8 cellular contexts compared by ENCODE assay signal in genomic region chr4:70704333-70705145, GRCh38. TPM values are rescaled to one million over a fixed set of nuclear protein-coding genes. Genes with fewer than 3 reads are reported as not detected.
DNase-seq lines count a peak whose midpoint lies in the region; ATAC-seq and TF ChIP-seq lines count a peak whose summit lies in the region.

No MANE protein-coding gene starts in this region.

- H3K4me3 ChIP-seq in ascending aorta = peak overlapping the region; percentile 89 to 98
- peak overlapping the region; percentile 88 for H3K4me3 ChIP-seq in right cardiac atrium (ENCODE audit: low read length)

- ATAC-seq in HG02571 (IDR thresholded peaks at IDR 0.05; ENCODE audit: unreplicated experiment) = peak; percentile 62
- peak; percentile 53 for ATAC-seq in T-helper 17 cell
- ATAC-seq in right cardiac atrium = peak; percentile 92

- H3K4me1 ChIP-seq in ascending aorta = peaks cover 0 to 11% of the 10 kb centered on the region in 2 donors
- H3K4me1 ChIP-seq in right cardiac atrium (ENCODE audit: control insufficient read depth, insufficient read depth, low read length) = peaks cover 5% of the 10 kb centered on the region

- no peaks in the 10 kb centered on the region for H3K27me3 ChIP-seq in ascending aorta
- H3K27me3 ChIP-seq in right cardiac atrium (ENCODE audit: control insufficient read depth, insufficient read depth) = no peaks in the 10 kb centered on the region

- peaks cover 20% of the 10 kb centered on the region for H3K4me1 Mint-ChIP-seq in T-helper 17 cell

- peak overlapping the region; percentile 94 for H3K4me3 Mint-ChIP-seq in T-helper 17 cell

- intact Hi-C loops in ascending aorta (cut with DNase I) (loop anchor here (1.0 to 5.0 kb wide), 3 partner anchors 16 to 483 kb away; partner anchors contain the start of genes GRSF1 and UTP3), right cardiac atrium (cut with DNase I) (loop anchor here in 1 of 4 donors (10.0 kb wide), 1 partner anchor 130 kb away; the partner anchor contains the start of gene GRSF1)

- H3K9me3 ChIP-seq in T-helper 17 cell (ENCODE audit: control insufficient read depth, low read length, poor library complexity, severe bottlenecking) (no peaks in the 10 kb centered on the region), ascending aorta (no peaks in the 10 kb centered on the region), right cardiac atrium (ENCODE audit: control insufficient read depth, low read length) (no peaks in the 10 kb centered on the region)

- H3K36me3 Mint-ChIP-seq in T-helper 17 cell (ENCODE audit: low read depth) = no peaks in the 10 kb centered on the region

- no peaks in the 10 kb centered on the region for H3K36me3 ChIP-seq in ascending aorta

- H3K27me3 Mint-ChIP-seq in T-helper 17 cell = no peaks in the 10 kb centered on the region

- peak overlapping the region; percentile 92 to 96 for H3K27ac ChIP-seq in ascending aorta
- peak overlapping the region; percentile 97 for H3K27ac ChIP-seq in right cardiac atrium (ENCODE audit: low read length)

- DNase-seq in NCI-H1048 (lab: John Stamatoyannopoulos, UW) (peak; percentile 42), T-helper 17 cell (peak; percentile 21 to 63 (median 62)), ascending aorta (ENCODE audit: low spot score in 2 of 2) (peak; percentile 24 to 88), right cardiac atrium (peak; percentile 87 to 95 (median 93)), pulmonary artery endothelial cell (ENCODE audit: low read depth, low spot score) (peak; percentile 43), MV-4-11 (lab: John Stamatoyannopoulos, UW) (no peak)

- TF ChIP-seq CTCF in GM12874 (IDR thresholded peaks at IDR 0.05; ENCODE audit: insufficient read depth, low read depth, low read length) (peak; percentile 51), ascending aorta (IDR thresholded peaks at IDR 0.05) (peak; percentile 13 to 54 (median 28))

- H3K27ac Mint-ChIP-seq in T-helper 17 cell = peak overlapping the region; percentile 93

- under 1% methylated on average over 86 of the region's 86 CpGs for WGBS in right cardiac atrium

RNA-seq across cellular contexts. Expression of gene UTP3, which starts 16.2 kb away (rescaled TPM):
- total RNA-seq in T-helper 17 cell = 10 to 100 TPM; 16.8 to 18.1 TPM
- total RNA-seq in ascending aorta = 3.2 TPM
- 10 to 100 TPM; 17.6 to 19.9 (median 18.6) TPM for total RNA-seq in right cardiac atrium
- polyA plus RNA-seq in right cardiac atrium = 15.5 TPM
- 24.3 and 27.4 TPM in 2 replicates for total RNA-seq in pulmonary artery endothelial cell

RNA-seq across cellular contexts. Expression of gene RUFY3, which starts 17.2 kb away (rescaled TPM):
- total RNA-seq in T-helper 17 cell = 10 to 100 TPM; 32.8 to 33.0 TPM
- total RNA-seq in ascending aorta = 11.7 TPM
- 10 to 100 TPM; 23.9 to 30.1 (median 29.3) TPM for total RNA-seq in right cardiac atrium
- polyA plus RNA-seq in right cardiac atrium = 14.1 TPM
- 30.0 and 30.9 TPM in 2 replicates for total RNA-seq in pulmonary artery endothelial cell

RNA-seq across cellular contexts. Expression of gene JCHAIN, which starts 38.2 kb away (rescaled TPM):
- 1 to 10 TPM in 1 of 2 donors, not detected in 1; 2.8 TPM for total RNA-seq in T-helper 17 cell
- 4.0 TPM for total RNA-seq in ascending aorta
- total RNA-seq in right cardiac atrium = 10 to 100 TPM in 1 of 4 donors, 1 to 10 TPM in 3; 1.8 to 20.0 (median 4.4) TPM
- polyA plus RNA-seq in right cardiac atrium = 0.36 TPM
- total RNA-seq in pulmonary artery endothelial cell = not detected in 2 replicates
